Comparison of ENCODE assay signal across 2 cellular contexts in genomic region chr3:28117598-28117997, GRCh38.
TF ChIP-seq lines count a peak whose summit lies in the region.

No MANE protein-coding gene starts in this region.

TF ChIP-seq in GM23338, 12 proteins besides CTCF, POLR2A, EP300 and RAD21 (continued from another document):
- TF ChIP-seq ZNF462 (CRISPR knock-in tag; IDR thresholded peaks at IDR 0.05), result no peak
- no peak for TF ChIP-seq ETS1 (IDR thresholded peaks at IDR 0.05)
- TF ChIP-seq CREB1 (CRISPR knock-in tag; IDR thresholded peaks at IDR 0.05; ENCODE audit: low read depth), result no peak
- TF ChIP-seq POLR2AphosphoS5 (IDR thresholded peaks at IDR 0.05; ENCODE audit: low read depth), result no peak
- no peak for TF ChIP-seq ZNF331 (CRISPR knock-in tag; IDR thresholded peaks at IDR 0.05; ENCODE audit: low read depth)
- TF ChIP-seq NANOG (IDR thresholded peaks at IDR 0.05; ENCODE audit: borderline replicate concordance), result no peak
- TF ChIP-seq ZNF114 (CRISPR knock-in tag; IDR thresholded peaks at IDR 0.05), result no peak
- TF ChIP-seq REST (IDR thresholded peaks at IDR 0.05; ENCODE audit: unreplicated experiment), result no peak
- no peak for TF ChIP-seq JUNB (IDR thresholded peaks at IDR 0.05; ENCODE audit: unreplicated experiment)
- no peak for TF ChIP-seq EZH2 (IDR thresholded peaks at IDR 0.05; ENCODE audit: low read depth, unreplicated experiment)
TF ChIP-seq in GM23338: peak in this region for 0.

TF ChIP-seq in WTC11, 78 proteins besides CTCF, POLR2A, EP300 and RAD21 (continued from another document):
- TF ChIP-seq PRDM15 (CRISPR knock-in tag; IDR thresholded peaks at IDR 0.05), result no peak
- no peak for TF ChIP-seq JAZF1 (CRISPR knock-in tag; IDR thresholded peaks at IDR 0.05)
- TF ChIP-seq NFYB (CRISPR knock-in tag; conservative IDR thresholded peaks at IDR 0.05; ENCODE audit: low read depth), result no peak
- TF ChIP-seq RELA (CRISPR knock-in tag; IDR thresholded peaks at IDR 0.05; ENCODE audit: borderline replicate concordance), result no peak
- TF ChIP-seq FOXK1 (CRISPR knock-in tag; IDR thresholded peaks at IDR 0.05), result no peak
- no peak for TF ChIP-seq CREB1 (CRISPR knock-in tag; IDR thresholded peaks at IDR 0.05)
- no peak for TF ChIP-seq ZBTB43 (CRISPR knock-in tag; IDR thresholded peaks at IDR 0.05)
